Comparison of ENCODE assay signal across 22 cellular contexts in the genomic region with DNA sequence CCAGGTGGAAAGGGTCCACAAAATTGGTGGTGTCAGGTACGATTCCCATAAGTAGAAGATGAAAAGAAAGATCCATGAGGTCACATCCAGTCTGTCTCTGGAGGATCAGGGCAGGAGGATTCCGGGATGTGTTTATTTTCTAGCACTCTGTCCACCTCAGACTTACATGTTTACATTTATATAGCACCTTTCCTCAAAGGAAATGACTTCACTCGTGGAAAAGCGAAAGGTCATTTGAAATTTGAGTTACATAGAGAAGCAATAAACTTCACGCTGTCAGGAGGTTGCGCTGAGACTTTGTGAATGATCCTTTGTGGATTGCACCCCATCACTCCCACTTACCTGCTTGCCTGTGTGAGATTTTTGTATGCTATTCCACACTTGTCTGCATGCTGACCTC.
DNase-seq lines count a peak whose midpoint lies in the region; ATAC-seq and TF ChIP-seq lines count a peak whose summit lies in the region.
"Had no signal": no experiment of that assay in that cellular context is flagged by ENCODE, and none has a peak within 500 bp of the region (broad histone marks: within the 10 kb centered on the region; RNA-seq: fewer than 3 reads in every experiment).

No MANE protein-coding gene starts in this region.

- WGBS in body of pancreas, 2 donors, result 23 to 27% methylated on average over 6 of the region's 6 CpGs

- no peaks in the 10 kb centered on the region for H3K27me3 Mint-ChIP-seq in CD4-positive, alpha-beta memory T cell
- H3K27me3 Mint-ChIP-seq in WTC11 (ENCODE audit: low read depth) (no peaks in the 10 kb centered on the region; the same call in 1 of the 2 replicates), nephron progenitor cell (ENCODE audit: low read depth, poor library complexity) (no peaks in the 10 kb centered on the region)
- peaks cover 3% of the 10 kb centered on the region for H3K27me3 Mint-ChIP-seq in activated naive CD8-positive, alpha-beta T cell treated with anti-CD3 and anti-CD28 coated beads for 36 hours
- H3K27me3 Mint-ChIP-seq: CD8-positive, alpha-beta memory T cell had no signal

- no peak for TF ChIP-seq CTCF in WTC11 (IDR thresholded peaks at IDR 0.05)
- TF ChIP-seq CTCF in nephron progenitor cell (IDR thresholded peaks at IDR 0.05), result no peak
- TF ChIP-seq CTCF in body of pancreas (IDR thresholded peaks at IDR 0.05), result no peak

- no peak for DNase-seq in CD4-positive, alpha-beta memory T cell
- DNase-seq in WTC11 (ENCODE audit: low spot score) (no peak), left colon (no peak), nephron progenitor cell (no peak), left lobe of liver (ENCODE audit: low spot score) (no peak), body of pancreas (no peak), KBM-7 (no peak)
- DNase-seq in activated naive CD8-positive, alpha-beta T cell treated with anti-CD3 and anti-CD28 coated beads for 36 hours, result no peak
- DNase-seq: 8988T; AML-193; C1 segment of cervical spinal cord; CD8-positive, alpha-beta memory T cell; EL; KG1; NCI-H1092 treated with DMSO at 0.1 percent for 48 hours; NCI-H1436 treated with DMSO at 0.1 percent for 48 hours; NCI-H1930; NCI-H226; NCI-H510A treated with DMSO at 0.1 percent for 48 hours; NCI-H774; NK-92 treated with Interleukin-12 subunit alpha and Interleukin-12 subunit beta, amount 100 ng/mL, for 24 hours; SIG-M5 had no signal

- no peak overlapping the region for H3K4me3 ChIP-seq in CD4-positive, alpha-beta memory T cell (ENCODE audit: low read length in 2 of 2)
- H3K4me3 ChIP-seq in body of pancreas, result no peak overlapping the region

- peaks cover 35 to 68% (median 51%) of the 10 kb centered on the region in 4 donors for H3K4me1 Mint-ChIP-seq in CD4-positive, alpha-beta memory T cell
- H3K4me1 Mint-ChIP-seq in WTC11 (peaks cover 17% of the 10 kb centered on the region), nephron progenitor cell (peaks cover 44% of the 10 kb centered on the region)
- H3K4me1 Mint-ChIP-seq in activated naive CD8-positive, alpha-beta T cell treated with anti-CD3 and anti-CD28 coated beads for 36 hours, result peaks cover 49% of the 10 kb centered on the region

- in situ Hi-C loops in KBM-7 (cut with MboI; ENCODE audit: low pct_unique_long_range_greater_than_20kb, low sequenced_read_pairs), result no loop called here

- no peaks in the 10 kb centered on the region for H3K27me3 ChIP-seq in CD4-positive, alpha-beta memory T cell (ENCODE audit: insufficient read depth, low read length)
- no peaks in the 10 kb centered on the region for H3K27me3 ChIP-seq in body of pancreas

- no peaks in the 10 kb centered on the region for H3K36me3 Mint-ChIP-seq in CD4-positive, alpha-beta memory T cell
- H3K36me3 Mint-ChIP-seq in WTC11 (no peaks in the 10 kb centered on the region), nephron progenitor cell (ENCODE audit: low read depth) (no peaks in the 10 kb centered on the region)
- peaks cover 2% of the 10 kb centered on the region for H3K36me3 Mint-ChIP-seq in activated naive CD8-positive, alpha-beta T cell treated with anti-CD3 and anti-CD28 coated beads for 36 hours

- H3K9me3 ChIP-seq in CD4-positive, alpha-beta memory T cell (ENCODE audit: control insufficient read depth in 1 of 2, low read length in 2 of 2), result no peaks in the 10 kb centered on the region
- H3K9me3 ChIP-seq in body of pancreas, result no peaks in the 10 kb centered on the region

- H3K4me3 Mint-ChIP-seq in CD4-positive, alpha-beta memory T cell, result peak overlapping the region in 5 of 8 donors; percentile 0 to 53 (median 3)
- H3K4me3 Mint-ChIP-seq in WTC11, result no peak overlapping the region
- H3K4me3 Mint-ChIP-seq in nephron progenitor cell, result no peak overlapping the region
- H3K4me3 Mint-ChIP-seq in activated naive CD8-positive, alpha-beta T cell treated with anti-CD3 and anti-CD28 coated beads for 36 hours, result no peak overlapping the region

- peaks cover 35% of the 10 kb centered on the region for H3K4me1 ChIP-seq in CD4-positive, alpha-beta memory T cell (ENCODE audit: insufficient read depth, low read length)
- H3K4me1 ChIP-seq in body of pancreas, result no peaks in the 10 kb centered on the region

- TF ChIP-seq POLR2A in body of pancreas (IDR thresholded peaks at IDR 0.05), result no peak

- peaks cover 0 to 1% (median 0%) of the 10 kb centered on the region in 8 donors for H3K9me3 Mint-ChIP-seq in CD4-positive, alpha-beta memory T cell
- H3K9me3 Mint-ChIP-seq in WTC11, result peaks cover 3% of the 10 kb centered on the region; the same call in 1 of the 2 replicates
- H3K9me3 Mint-ChIP-seq in nephron progenitor cell, result no peaks in the 10 kb centered on the region
- H3K9me3 Mint-ChIP-seq in activated naive CD8-positive, alpha-beta T cell treated with anti-CD3 and anti-CD28 coated beads for 36 hours, result no peaks in the 10 kb centered on the region
- H3K9me3 Mint-ChIP-seq: CD8-positive, alpha-beta memory T cell had no signal

- H3K27ac Mint-ChIP-seq in CD4-positive, alpha-beta memory T cell, result no peak overlapping the region
- H3K27ac Mint-ChIP-seq in WTC11, result 0 out of 2 replicates have a peak overlapping the region, but pooled peaks have one; percentile 13
- peak overlapping the region; percentile 14 for H3K27ac Mint-ChIP-seq in nephron progenitor cell
- H3K27ac Mint-ChIP-seq in activated naive CD8-positive, alpha-beta T cell treated with anti-CD3 and anti-CD28 coated beads for 36 hours, result no peak overlapping the region

- ATAC-seq in WTC11, result no peak
- peak; percentile 57 for ATAC-seq in left colon
- no peak for ATAC-seq in left lobe of liver
- ATAC-seq in body of pancreas, result no peak

- no peaks in the 10 kb centered on the region for H3K36me3 ChIP-seq in CD4-positive, alpha-beta memory T cell (ENCODE audit: insufficient read depth, low read length)
- no peaks in the 10 kb centered on the region for H3K36me3 ChIP-seq in body of pancreas (replicated peaks in 1 of 2; ENCODE audit: insufficient read depth in 1 of 2, low read depth in 2 of 2)

- H3K27ac ChIP-seq in CD4-positive, alpha-beta memory T cell (ENCODE audit: low read depth, low read length), result no peak overlapping the region
- H3K27ac ChIP-seq in body of pancreas, result no peak overlapping the region

- CTCF ChIA-PET in CD4-positive, alpha-beta memory T cell (lab: Charles Lee; ENCODE audit: partially characterized antibody), result interaction anchor here (1.4 to 1.5 kb wide), 2 partner anchors 8 to 123 kb away, joined by 3 to 4 read pairs; no protein-coding TSS in a partner anchor
- CTCF ChIA-PET in WTC11 (lab: Charles Lee), result interaction anchor here (1.9 kb wide), 1 partner anchor 123 kb away, joined by 7 read pairs; no protein-coding TSS in a partner anchor

- intact Hi-C loops in CD4-positive, alpha-beta memory T cell (cut with micrococcal nuclease), result loop anchor here (10.0 kb wide), 1 partner anchor 1625 kb away; no protein-coding TSS in a partner anchor
- intact Hi-C loops in left colon (cut with DNase I, micrococcal nuclease), result no loop called here
- intact Hi-C loops in body of pancreas (cut with DNase I), result no loop called here

- POLR2A ChIA-PET in CD4-positive, alpha-beta memory T cell (lab: Charles Lee; ENCODE audit: partially characterized antibody), result interaction anchor here (1.0 to 1.1 kb wide), 2 partner anchors 9 to 33 kb away, joined by 3 read pairs; no protein-coding TSS in a partner anchor
- POLR2A ChIA-PET in WTC11 (lab: Charles Lee), result no interaction called here

TF ChIP-seq in WTC11, 78 proteins besides CTCF, POLR2A, EP300 and RAD21:
- TF ChIP-seq SMAD3 (CRISPR knock-in tag; IDR thresholded peaks at IDR 0.05; ENCODE audit: borderline replicate concordance), result no peak

Comparison
In these comparisons a context has a peak if more than half of its experiments do, and no peak if none do; other contexts are left out.
1. H3K27ac Mint-ChIP-seq: peak in WTC11 (single experiment) and nephron progenitor cell (single experiment); none in CD4-positive, alpha-beta memory T cell (0 of 7) and activated naive CD8-positive, alpha-beta T cell treated with anti-CD3 and anti-CD28 coated beads for 36 hours (single experiment).
2. H3K4me3 Mint-ChIP-seq: peak in CD4-positive, alpha-beta memory T cell (5 of 8); none in WTC11 (single experiment), nephron progenitor cell (single experiment) and activated naive CD8-positive, alpha-beta T cell treated with anti-CD3 and anti-CD28 coated beads for 36 hours (single experiment).